Comparison of ENCODE assay signal across 26 cellular contexts in the genomic region with DNA sequence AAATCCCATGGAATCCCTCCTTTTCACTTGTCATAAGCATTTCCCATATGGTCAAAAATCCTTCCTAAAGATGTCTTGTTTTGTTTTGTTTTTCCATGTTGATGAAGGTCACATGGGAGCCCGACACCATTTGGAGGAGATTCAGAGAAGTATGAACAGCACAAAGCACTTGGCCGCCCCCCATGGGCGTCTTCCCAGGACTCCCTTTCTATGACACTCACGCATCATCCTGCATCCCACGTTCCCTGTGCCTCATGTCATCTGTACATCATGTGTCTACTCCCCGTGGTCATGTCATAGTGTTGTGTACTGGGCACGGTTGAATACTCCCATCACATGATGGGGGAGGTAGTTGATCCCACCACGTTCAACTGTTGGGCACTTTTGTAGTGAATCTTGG. TPM values are rescaled to one million over a fixed set of nuclear protein-coding genes. Genes with fewer than 3 reads are reported as not detected.
A peak's percentile ranks its signal among the peaks of the same experiment; 100 is the strongest.
DNase-seq lines count a peak whose midpoint lies in the region; ATAC-seq and TF ChIP-seq lines count a peak whose summit lies in the region.
"Had no signal": no experiment of that assay in that cellular context is flagged by ENCODE, and none has a peak within 500 bp of the region (broad histone marks: within the 10 kb centered on the region; RNA-seq: fewer than 3 reads in every experiment).

No MANE protein-coding gene starts in this region.

- H3K23ac ChIP-seq in IMR-90 (ENCODE audit: low read depth, low read length), result no peak overlapping the region

- H3K4me1 ChIP-seq in IMR-90 (ENCODE audit: control insufficient read depth, insufficient read depth, low read length), result no peaks in the 10 kb centered on the region
- H3K4me1 ChIP-seq in CD4-positive, alpha-beta memory T cell (ENCODE audit: insufficient read depth, low read length), result no peaks in the 10 kb centered on the region

- H3K4me1 Mint-ChIP-seq in endothelial cell (ENCODE audit: unreplicated experiment) (no peaks in the 10 kb centered on the region), nephron progenitor cell (peaks cover 16% of the 10 kb centered on the region)
- H3K4me1 Mint-ChIP-seq in activated CD4-positive, alpha-beta memory T cell treated with anti-CD3 and anti-CD28 coated beads, Interleukin-2, amount 10 ng/mL, durations not matched to agents 7 days and 5 days, result no peaks in the 10 kb centered on the region
- H3K4me1 Mint-ChIP-seq in CD4-positive, alpha-beta memory T cell, result no peaks in the 10 kb centered on the region

- no peak overlapping the region for H3K18ac ChIP-seq in IMR-90 (ENCODE audit: low read depth, low read length)

- TF ChIP-seq RAD21 in IMR-90 (IDR thresholded peaks at IDR 0.05; ENCODE audit: low read length), result no peak

- no peak overlapping the region for H4K8ac ChIP-seq in IMR-90 (ENCODE audit: low read depth in 2 of 2, low read length in 2 of 2)

- no peaks in the 10 kb centered on the region for H3K79me1 ChIP-seq in IMR-90 (ENCODE audit: low read depth in 1 of 2, low read length in 2 of 2)

- no peak overlapping the region for H4K5ac ChIP-seq in IMR-90 (ENCODE audit: low read depth, low read length)

- no peaks in the 10 kb centered on the region for H3K9me1 ChIP-seq in IMR-90 (ENCODE audit: insufficient read depth, low read length)

- no peak for ATAC-seq in IMR-90 (ENCODE audit: low read depth)
- ATAC-seq: HCT116, Panc1 had no signal

- TF ChIP-seq CTCF in IMR-90 (conservative IDR thresholded peaks at IDR 0.05; ENCODE audit: low read depth, low read length), result no peak
- no peak for TF ChIP-seq CTCF in endothelial cell (IDR thresholded peaks at IDR 0.05; ENCODE audit: unreplicated experiment)
- TF ChIP-seq CTCF in nephron progenitor cell (IDR thresholded peaks at IDR 0.05), result no peak

- H3K36me3 ChIP-seq in IMR-90 (ENCODE audit: control insufficient read depth, insufficient read depth, low read length), result no peaks in the 10 kb centered on the region
- no peaks in the 10 kb centered on the region for H3K36me3 ChIP-seq in CD4-positive, alpha-beta memory T cell (ENCODE audit: insufficient read depth, low read length)

- dilution Hi-C loops in IMR-90 (cut with HindIII; ENCODE audit: low sequenced_read_pairs, unreplicated experiment), result no loop called here

- H3K27me3 Mint-ChIP-seq in endothelial cell (ENCODE audit: unreplicated experiment) (peaks cover 19% of the 10 kb centered on the region), nephron progenitor cell (ENCODE audit: low read depth, poor library complexity) (peaks cover 4% of the 10 kb centered on the region)
- H3K27me3 Mint-ChIP-seq in activated CD4-positive, alpha-beta memory T cell treated with anti-CD3 and anti-CD28 coated beads, Interleukin-2, amount 10 ng/mL, durations not matched to agents 7 days and 5 days, result no peaks in the 10 kb centered on the region
- H3K27me3 Mint-ChIP-seq in CD4-positive, alpha-beta memory T cell, result peaks cover 11 to 14% of the 10 kb centered on the region in 2 donors

- BruUV-seq in IMR-90 (replicated peaks; lab: Mats Ljungman, UMichigan), result no TSS peak

- DNase-seq in IMR-90, result no peak
- DNase-seq in endothelial cell (ENCODE audit: low spot score), result no peak
- no peak for DNase-seq in nephron progenitor cell
- DNase-seq in stimulated activated CD4-positive, alpha-beta T cell treated with anti-CD3 and anti-CD28 coated beads, Interleukin-4, amount 100 ng/mL, for 4 hours, result no peak
- no peak for DNase-seq in activated CD4-positive, alpha-beta memory T cell treated with anti-CD3 and anti-CD28 coated beads, Interleukin-2, amount 10 ng/mL, durations not matched to agents 7 days and 5 days
- DNase-seq in dedifferentiated amniotic fluid mesenchymal stem cell (ENCODE audit: extremely low spot score), result no peak
- no peak for DNase-seq in CD4-positive, alpha-beta memory T cell
- DNase-seq: C1 segment of cervical spinal cord; Calu3; CD8-positive, alpha-beta memory T cell; DMS153; DND-41; Karpas-422; NCI-H1092; NCI-H1417 treated with DMSO at 0.1 percent for 48 hours; NCI-H187; NCI-H2081 treated with DMSO at 0.1 percent for 48 hours; NCI-H2171; NCI-H226; NCI-H510A; NCI-H69; SHP77 had no signal

- peaks cover 34% of the 10 kb centered on the region for H3K9me3 Mint-ChIP-seq in endothelial cell (ENCODE audit: unreplicated experiment)
- peaks cover 72% of the 10 kb centered on the region for H3K9me3 Mint-ChIP-seq in nephron progenitor cell
- H3K9me3 Mint-ChIP-seq in activated CD4-positive, alpha-beta memory T cell treated with anti-CD3 and anti-CD28 coated beads, Interleukin-2, amount 10 ng/mL, durations not matched to agents 7 days and 5 days, result peaks cover 31% of the 10 kb centered on the region
- peaks cover 5 to 81% (median 48%) of the 10 kb centered on the region in 8 donors for H3K9me3 Mint-ChIP-seq in CD4-positive, alpha-beta memory T cell

- H3K9me3 ChIP-seq in IMR-90 (ENCODE audit: control insufficient read depth, insufficient read depth, low read length), result peaks cover 30% of the 10 kb centered on the region
- no peaks in the 10 kb centered on the region for H3K9me3 ChIP-seq in CD4-positive, alpha-beta memory T cell (ENCODE audit: control insufficient read depth in 1 of 2, low read length in 2 of 2)

- H2BK5ac ChIP-seq in IMR-90 (ENCODE audit: low read depth, low read length, poor library complexity, severe bottlenecking), result no peak overlapping the region

- no peak overlapping the region for H3K4me3 ChIP-seq in IMR-90 (ENCODE audit: insufficient read depth, low read depth, low read length)
- H3K4me3 ChIP-seq in CD4-positive, alpha-beta memory T cell (ENCODE audit: low read length in 2 of 2), result no peak overlapping the region

- H3K14ac ChIP-seq in IMR-90 (replicated peaks; ENCODE audit: low read depth, low read length), result no peak overlapping the region

- TF ChIP-seq POLR2A in IMR-90 (IDR thresholded peaks at IDR 0.05; ENCODE audit: low read depth, low read length), result no peak

- H2AK9ac ChIP-seq in IMR-90 (replicated peaks; ENCODE audit: low read depth, low read length, poor library complexity), result no peak overlapping the region

- CTCF ChIA-PET in IMR-90 (lab: Yijun Ruan, JAX), result no interaction called here
- CTCF ChIA-PET in activated CD4-positive, alpha-beta memory T cell treated with anti-CD3 and anti-CD28 coated beads, Interleukin-2, amount 10 ng/mL, durations not matched to agents 7 days and 5 days (lab: Charles Lee), result no interaction called here
- CTCF ChIA-PET in CD4-positive, alpha-beta memory T cell (lab: Charles Lee; ENCODE audit: partially characterized antibody), result no interaction called here

- H3K27ac ChIP-seq in IMR-90 (ENCODE audit: insufficient read depth, low read length), result no peak overlapping the region
- H3K27ac ChIP-seq in CD4-positive, alpha-beta memory T cell (ENCODE audit: low read depth, low read length), result no peak overlapping the region
- H3K27ac ChIP-seq: RWPE1 had no signal

- WGBS in IMR-90 (ENCODE audit: extremely low coverage in 2 of 2, insufficient read length in 1 of 2), 2 experiments, result no CpG with 5 or more reads among the region's 8 CpGs

- peak overlapping the region; percentile 66 for H3K4me3 Mint-ChIP-seq in endothelial cell (ENCODE audit: unreplicated experiment)
- peak overlapping the region; percentile 32 for H3K4me3 Mint-ChIP-seq in nephron progenitor cell
- no peak overlapping the region for H3K4me3 Mint-ChIP-seq in activated CD4-positive, alpha-beta memory T cell treated with anti-CD3 and anti-CD28 coated beads, Interleukin-2, amount 10 ng/mL, durations not matched to agents 7 days and 5 days
- no peak overlapping the region for H3K4me3 Mint-ChIP-seq in CD4-positive, alpha-beta memory T cell

- in situ Hi-C loops in IMR-90 (cut with MboI; ENCODE audit: low sequenced_read_pairs), result no loop called here

- no peaks in the 10 kb centered on the region for H3K27me3 ChIP-seq in IMR-90 (ENCODE audit: control insufficient read depth, insufficient read depth, low read length)
- no peaks in the 10 kb centered on the region for H3K27me3 ChIP-seq in CD4-positive, alpha-beta memory T cell (ENCODE audit: insufficient read depth, low read length)

- no peak overlapping the region for H4K91ac ChIP-seq in IMR-90 (ENCODE audit: insufficient read depth, low read depth, low read length)

- H3K56ac ChIP-seq in IMR-90 (ENCODE audit: extremely low read depth, insufficient read depth, low read length), result no peak overlapping the region

- POLR2A ChIA-PET in IMR-90 (lab: Charles Lee; ENCODE audit: unreplicated experiment), result no interaction called here
- POLR2A ChIA-PET in activated CD4-positive, alpha-beta memory T cell treated with anti-CD3 and anti-CD28 coated beads, Interleukin-2, amount 10 ng/mL, durations not matched to agents 7 days and 5 days (lab: Charles Lee), result no interaction called here
- POLR2A ChIA-PET in CD4-positive, alpha-beta memory T cell (lab: Charles Lee; ENCODE audit: partially characterized antibody), result no interaction called here

- H2AFZ ChIP-seq in IMR-90 (replicated peaks; ENCODE audit: low read length, poor library complexity), result peak overlapping the region; percentile 43

- no peak overlapping the region for H3K9ac ChIP-seq in IMR-90 (ENCODE audit: low read depth, low read length)

- H2BK120ac ChIP-seq in IMR-90 (ENCODE audit: low read depth, low read length), result no peak overlapping the region

- H3K27ac Mint-ChIP-seq in endothelial cell (ENCODE audit: unreplicated experiment) (no peak overlapping the region), nephron progenitor cell (no peak overlapping the region)
- no peak overlapping the region for H3K27ac Mint-ChIP-seq in activated CD4-positive, alpha-beta memory T cell treated with anti-CD3 and anti-CD28 coated beads, Interleukin-2, amount 10 ng/mL, durations not matched to agents 7 days and 5 days
- no peak overlapping the region for H3K27ac Mint-ChIP-seq in CD4-positive, alpha-beta memory T cell

- no peak overlapping the region for H2BK20ac ChIP-seq in IMR-90 (ENCODE audit: low read depth, low read length)

- H4K20me1 ChIP-seq in IMR-90 (ENCODE audit: insufficient read depth, low read length), result no peaks in the 10 kb centered on the region

- no peak overlapping the region for H2AK5ac ChIP-seq in IMR-90 (ENCODE audit: low read depth, low read length)

- no peak overlapping the region for H3K4ac ChIP-seq in IMR-90 (ENCODE audit: low read depth, low read length)

- no peak overlapping the region for H3K4me2 ChIP-seq in IMR-90 (ENCODE audit: low read depth, low read length)

- H3K36me3 Mint-ChIP-seq in endothelial cell (ENCODE audit: low read depth, unreplicated experiment) (peaks cover 30% of the 10 kb centered on the region), nephron progenitor cell (ENCODE audit: low read depth) (peaks cover 29% of the 10 kb centered on the region)
- H3K36me3 Mint-ChIP-seq in activated CD4-positive, alpha-beta memory T cell treated with anti-CD3 and anti-CD28 coated beads, Interleukin-2, amount 10 ng/mL, durations not matched to agents 7 days and 5 days (ENCODE audit: low read depth), result peaks cover 11% of the 10 kb centered on the region
- peaks cover 21% of the 10 kb centered on the region in 2 donors for H3K36me3 Mint-ChIP-seq in CD4-positive, alpha-beta memory T cell

- intact Hi-C loops in IMR-90 (cut with micrococcal nuclease), result no loop called here
- intact Hi-C loops in CD4-positive, alpha-beta memory T cell (cut with micrococcal nuclease), result no loop called here

- H2BK15ac ChIP-seq in IMR-90 (ENCODE audit: low read depth, low read length), result no peak overlapping the region

RNA-seq across cellular contexts. Expression of gene ZSCAN1, which starts 2.0 kb away (rescaled TPM):
- total RNA-seq in IMR-90 (2012; rRNA removed) (not detected in 2 replicates), endothelial cell (ENCODE audit: unreplicated experiment) (not detected)
- 0.14 TPM in 1 of 2 replicates, not detected in the other for polyA plus RNA-seq in IMR-90 (2012; rRNA removed)
- polyA plus RNA-seq in IMR-90 (2012; cell fraction: cytosol; rRNA removed), result 0.13 TPM in 1 of 2 replicates, not detected in the other
- polyA plus RNA-seq in IMR-90 (2012; cell fraction: nucleus; rRNA removed; ENCODE audit: low replicate concordance), result 0.39 and 0.53 TPM in 2 replicates
- total RNA-seq in activated CD4-positive, alpha-beta memory T cell treated with anti-CD3 and anti-CD28 coated beads, Interleukin-2, amount 10 ng/mL, durations not matched to agents 7 days and 5 days, result not detected
- not detected for total RNA-seq in CD4-positive, alpha-beta memory T cell
- polyA plus RNA-seq in CD4-positive, alpha-beta memory T cell, result not detected
- total RNA-seq: Calu3; CD8-positive, alpha-beta memory T cell; SK-MEL-5 had no signal
- polyA plus RNA-seq: CD8-positive, alpha-beta memory T cell had no signal

RNA-seq across cellular contexts. Expression of gene ZNF135, which starts 23.2 kb away (rescaled TPM):
- 1.9 and 2.7 TPM in 2 replicates for total RNA-seq in IMR-90 (2012; rRNA removed)
- 2.4 and 2.7 TPM in 2 replicates for polyA plus RNA-seq in IMR-90 (2012; rRNA removed)
- 0.58 and 1.1 TPM in 2 replicates for polyA plus RNA-seq in IMR-90 (2012; cell fraction: cytosol; rRNA removed)
- 9.2 and 12.1 TPM in 2 replicates for polyA plus RNA-seq in IMR-90 (2012; cell fraction: nucleus; rRNA removed; ENCODE audit: low replicate concordance)
- total RNA-seq in endothelial cell (ENCODE audit: unreplicated experiment), result 1.1 TPM
- not detected for total RNA-seq in activated CD4-positive, alpha-beta memory T cell treated with anti-CD3 and anti-CD28 coated beads, Interleukin-2, amount 10 ng/mL, durations not matched to agents 7 days and 5 days
- under 1 TPM; 0.41 to 0.47 TPM for total RNA-seq in CD4-positive, alpha-beta memory T cell
- polyA plus RNA-seq in CD4-positive, alpha-beta memory T cell, result 1 to 10 TPM in 1 of 2 donors, under 1 TPM in 1; 0.44 to 2.0 TPM
- total RNA-seq: Calu3 had no signal

RNA-seq across cellular contexts. Expression of gene ZNF606, which starts 33.2 kb away (rescaled TPM):
- total RNA-seq in IMR-90 (2012; rRNA removed), result 9.0 and 9.4 TPM in 2 replicates
- 2.6 and 4.3 TPM in 2 replicates for polyA plus RNA-seq in IMR-90 (2012; rRNA removed)
- polyA plus RNA-seq in IMR-90 (2012; cell fraction: cytosol; rRNA removed), result 3.5 and 3.7 TPM in 2 replicates
- 14.2 and 15.6 TPM in 2 replicates for polyA plus RNA-seq in IMR-90 (2012; cell fraction: nucleus; rRNA removed; ENCODE audit: low replicate concordance)
- 22.3 TPM for total RNA-seq in endothelial cell (ENCODE audit: unreplicated experiment)
- 1 to 10 TPM; 9.6 to 9.7 TPM for total RNA-seq in activated CD4-positive, alpha-beta memory T cell treated with anti-CD3 and anti-CD28 coated beads, Interleukin-2, amount 10 ng/mL, durations not matched to agents 7 days and 5 days
- 10 to 100 TPM; 25.5 to 37.3 TPM for total RNA-seq in CD4-positive, alpha-beta memory T cell
- polyA plus RNA-seq in CD4-positive, alpha-beta memory T cell, result 1 to 10 TPM; 2.7 to 7.2 TPM

Comparison
In these comparisons a context has a peak if more than half of its experiments do, and no peak if none do; other contexts are left out.
1. H3K4me3 Mint-ChIP-seq: peak in endothelial cell (single experiment) and nephron progenitor cell (single experiment); none in activated CD4-positive, alpha-beta memory T cell treated with anti-CD3 and anti-CD28 coated beads, Interleukin-2, amount 10 ng/mL, durations not matched to agents 7 days and 5 days (single experiment) and CD4-positive, alpha-beta memory T cell (0 of 8).